1 cellular context compared by ENCODE assay signal in genomic region chr16:89242795-89243200, GRCh38.
TF ChIP-seq lines count a peak whose summit lies in the region.

No MANE protein-coding gene starts in this region.

TF ChIP-seq in SK-N-SH treated with all-trans-retinoic acid at 6 μM for 48 hours, 23 proteins besides CTCF, POLR2A, EP300 and RAD21 (continued from another document):
- TF ChIP-seq TSHZ2 (CRISPR knock-in tag; IDR thresholded peaks at IDR 0.05): no peak
- no peak for TF ChIP-seq ZFP3 (CRISPR knock-in tag; IDR thresholded peaks at IDR 0.05)
- no peak for TF ChIP-seq CSRNP3 (CRISPR knock-in tag; IDR thresholded peaks at IDR 0.05)
- TF ChIP-seq, protein P1, sequence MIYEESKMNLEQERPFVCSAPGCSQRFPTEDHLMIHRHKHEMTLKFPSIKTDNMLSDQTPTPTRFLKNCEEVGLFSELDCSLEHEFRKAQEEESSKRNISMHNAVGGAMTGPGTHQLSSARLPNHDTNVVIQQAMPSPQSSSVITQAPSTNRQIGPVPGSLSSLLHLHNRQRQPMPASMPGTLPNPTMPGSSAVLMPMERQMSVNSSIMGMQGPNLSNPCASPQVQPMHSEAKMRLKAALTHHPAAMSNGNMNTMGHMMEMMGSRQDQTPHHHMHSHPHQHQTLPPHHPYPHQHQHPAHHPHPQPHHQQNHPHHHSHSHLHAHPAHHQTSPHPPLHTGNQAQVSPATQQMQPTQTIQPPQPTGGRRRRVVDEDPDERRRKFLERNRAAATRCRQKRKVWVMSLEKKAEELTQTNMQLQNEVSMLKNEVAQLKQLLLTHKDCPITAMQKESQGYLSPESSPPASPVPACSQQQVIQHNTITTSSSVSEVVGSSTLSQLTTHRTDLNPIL (CRISPR knock-in tag; IDR thresholded peaks at IDR 0.05; ENCODE audit: low read depth): no peak
- TF ChIP-seq TCF4 (CRISPR knock-in tag; IDR thresholded peaks at IDR 0.05; ENCODE audit: borderline replicate concordance): no peak
- no peak for TF ChIP-seq ARNTL (CRISPR knock-in tag; IDR thresholded peaks at IDR 0.05; ENCODE audit: borderline replicate concordance, low read depth)
TF ChIP-seq in SK-N-SH treated with all-trans-retinoic acid at 6 μM for 48 hours: peak in this region for 0.
